9 cellular contexts compared by ENCODE assay signal in the genomic region with DNA sequence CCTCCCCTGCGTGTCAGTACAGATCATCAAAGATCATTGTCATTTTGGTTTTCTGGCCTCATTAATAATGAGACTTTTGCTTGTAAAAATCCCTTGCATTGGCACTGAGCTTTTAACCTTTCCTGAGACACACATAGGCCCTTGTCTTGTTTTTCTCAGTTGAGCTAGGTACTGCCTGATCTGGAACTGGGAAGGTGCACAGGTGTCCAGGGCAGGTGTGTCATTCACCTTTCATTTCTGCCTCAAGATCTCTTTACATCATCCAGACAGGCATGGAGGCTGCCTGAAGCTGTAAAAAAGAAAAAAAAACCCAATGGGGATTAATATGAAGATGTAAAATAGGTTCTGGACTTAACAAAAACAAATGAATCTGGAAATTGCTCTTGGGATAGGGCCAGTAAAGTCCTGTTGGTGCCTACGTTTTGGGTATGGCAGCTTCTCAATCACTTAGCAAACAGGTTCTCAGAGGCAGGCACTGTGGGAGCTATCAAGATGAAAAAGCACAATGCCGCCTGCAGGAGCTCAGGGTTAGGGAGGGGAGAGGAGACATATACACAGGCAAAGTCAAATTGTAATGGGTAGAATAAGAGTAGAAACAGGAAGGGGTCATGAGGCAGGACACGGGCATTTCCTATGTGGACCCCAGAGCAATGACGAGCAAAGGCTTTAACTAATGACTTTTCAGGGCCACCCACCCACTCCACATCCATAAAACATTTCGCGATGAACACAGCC. TPM values are rescaled to one million over a fixed set of nuclear protein-coding genes. Genes with fewer than 3 reads are reported as not detected.
A peak's percentile ranks its signal among the peaks of the same experiment; 100 is the strongest.
DNase-seq lines count a peak whose midpoint lies in the region; ATAC-seq and TF ChIP-seq lines count a peak whose summit lies in the region.
"Had no signal": no experiment of that assay in that cellular context is flagged by ENCODE, and none has a peak within 500 bp of the region (broad histone marks: within the 10 kb centered on the region; RNA-seq: fewer than 3 reads in every experiment).

No MANE protein-coding gene starts in this region.

- H3K4me1 Mint-ChIP-seq in brain, result peaks cover 62% of the 10 kb centered on the region

- POLR2A ChIA-PET in AG04449 (lab: Yijun Ruan, JAX), result interaction anchor here (0.5 to 0.9 kb wide), 2 partner anchors 130 to 200 kb away, joined by 3 read pairs; partner anchors contain the start of gene RBM15

- H3K4me3 Mint-ChIP-seq in brain, result peak overlapping the region; percentile 82 to 88 (median 86)

- H3K9ac ChIP-seq in HUES64 (ENCODE audit: low read depth, low read length), result no peak overlapping the region
- H3K9ac ChIP-seq in muscle layer of colon (ENCODE audit: low read length), result no peak overlapping the region

- no peak for TF ChIP-seq CTCF in AG04449 (IDR thresholded peaks at IDR 0.05; ENCODE audit: insufficient read depth, low read length, missing control alignments)
- TF ChIP-seq CTCF in brain (conservative IDR thresholded peaks at IDR 0.05), result no peak

- H3K27me3 ChIP-seq in HUES64 (ENCODE audit: insufficient read depth, low read length) (peaks cover 43% of the 10 kb centered on the region), muscle layer of colon (ENCODE audit: control insufficient read depth in 1 of 2, insufficient read depth in 2 of 2, low read length in 2 of 2) (peaks cover 0 to 16% of the 10 kb centered on the region in 2 donors)

- H3K4me3 ChIP-seq in AG04449 (ENCODE audit: low read depth, low read length), result peak overlapping the region; percentile 57
- peak overlapping the region; percentile 61 for H3K4me3 ChIP-seq in HUES64 (ENCODE audit: low read length)
- H3K4me3 ChIP-seq in muscle layer of colon (ENCODE audit: low read depth in 1 of 2, low read length in 2 of 2), result peak overlapping the region; percentile 64 to 72

- no peaks in the 10 kb centered on the region for H3K36me3 Mint-ChIP-seq in brain

- H3K4me1 ChIP-seq in HUES64 (ENCODE audit: insufficient read depth, low read length) (peaks cover 17% of the 10 kb centered on the region), muscle layer of colon (ENCODE audit: insufficient read depth, low read length) (no peaks in the 10 kb centered on the region)

- no peaks in the 10 kb centered on the region for H3K9me3 Mint-ChIP-seq in brain

- WGBS in HUES64, result 36% methylated on average over 7 of the region's 7 CpGs

- H3K36me3 ChIP-seq in HUES64 (ENCODE audit: insufficient read depth, low read length) (no peaks in the 10 kb centered on the region), muscle layer of colon (ENCODE audit: insufficient read depth, low read length) (no peaks in the 10 kb centered on the region)
- H3K36me3 ChIP-seq: SJSA1 had no signal

- H3K27ac ChIP-seq in HUES64 (ENCODE audit: low read depth, low read length) (peak overlapping the region; percentile 59; the same call in 1 of the 2 replicates), muscle layer of colon (ENCODE audit: low read depth, low read length) (no peak overlapping the region)
- H3K27ac ChIP-seq: SJSA1 had no signal

- no peak for DNase-seq in AG04449 (ENCODE audit: low read depth, low spot score)
- no peak for DNase-seq in activated CD4-positive, CD25-positive, alpha-beta regulatory T cell (lab: John Stamatoyannopoulos, UW)
- DNase-seq in NCI-H1694 treated with DMSO at 0.1 percent for 48 hours (lab: John Stamatoyannopoulos, UW), result no peak
- no peak for DNase-seq in G401 (ENCODE audit: low spot score)

- CTCF ChIA-PET in AG04449 (lab: Yijun Ruan, JAX), result interaction anchor here (0.8 to 16.1 kb wide), 45 partner anchors 7 to 293 kb away, joined by 3 to 1192 read pairs (median 11); partner anchors contain the start of gene RBM15

- H3K27me3 Mint-ChIP-seq in brain, result peaks cover 27% of the 10 kb centered on the region

- H3K9me3 ChIP-seq in HUES64 (ENCODE audit: insufficient read depth, low read depth, low read length), result no peaks in the 10 kb centered on the region
- H3K9me3 ChIP-seq in muscle layer of colon (ENCODE audit: low read length), result no peaks in the 10 kb centered on the region

- in situ Hi-C loops in G401 (cut with HindIII; ENCODE audit: low sequenced_read_pairs), result no loop called here

- H3K27ac Mint-ChIP-seq in brain, result peak overlapping the region; percentile 47 to 92 (median 84)

- ATAC-seq in GM18907 (IDR thresholded peaks at IDR 0.05; ENCODE audit: unreplicated experiment), result no peak

RNA-seq across cellular contexts. Expression of gene KCNC4, which starts 1.0 kb away (rescaled TPM):
- 3.2 TPM for polyA plus RNA-seq in HUES64 (2013, experiment 1 of 2)
- 4.1 TPM for polyA plus RNA-seq in HUES64 (2013, experiment 2 of 2)
- polyA plus RNA-seq in brain (ENCODE audit: insufficient read depth, low read depth, low replicate concordance), result 7.4 TPM
- total RNA-seq in G401 (2014; rRNA removed; shearing (Covaris generic)), result 4.8 and 5.9 TPM in 2 replicates

RNA-seq across cellular contexts. Expression of gene SLC6A17, which starts 58.8 kb away (rescaled TPM):
- polyA plus RNA-seq in HUES64 (2013, experiment 1 of 2), result 0.20 TPM
- 0.06 TPM for polyA plus RNA-seq in HUES64 (2013, experiment 2 of 2)
- polyA plus RNA-seq in brain (ENCODE audit: insufficient read depth, low read depth, low replicate concordance), result 32.8 TPM
- total RNA-seq in G401 (2014; rRNA removed; shearing (Covaris generic)), result 0.92 and 1.3 TPM in 2 replicates
